Comparison of ENCODE assay signal across 2 cellular contexts in genomic region chr14:76591270-76591669, GRCh38.
TF ChIP-seq lines count a peak whose summit lies in the region.

No MANE protein-coding gene starts in this region.

TF ChIP-seq in GM23338, 12 proteins besides CTCF, POLR2A, EP300 and RAD21:
- TF ChIP-seq JUNB (IDR thresholded peaks at IDR 0.05; ENCODE audit: unreplicated experiment) (no peak), POLR2AphosphoS5 (IDR thresholded peaks at IDR 0.05; ENCODE audit: low read depth) (no peak), ZNF331 (CRISPR knock-in tag; IDR thresholded peaks at IDR 0.05; ENCODE audit: low read depth) (no peak)

TF ChIP-seq in H1, 55 proteins besides CTCF, POLR2A, EP300 and RAD21:
- no peak for TF ChIP-seq KDM5A (IDR thresholded peaks at IDR 0.05; ENCODE audit: low read length)
- no peak for TF ChIP-seq HDAC6 (IDR thresholded peaks at IDR 0.05; ENCODE audit: low read depth, low read length)
- no peak for TF ChIP-seq CTBP2 (IDR thresholded peaks at IDR 0.05; ENCODE audit: borderline replicate concordance, insufficient read depth, insufficient read length, low read length)
- TF ChIP-seq RFX5 (IDR thresholded peaks at IDR 0.05; ENCODE audit: borderline replicate concordance, low read depth, low read length), result no peak
- no peak for TF ChIP-seq ZNF274 (IDR thresholded peaks at IDR 0.05; ENCODE audit: borderline replicate concordance, extremely low read depth, low read length)
- TF ChIP-seq POU5F1 (IDR thresholded peaks at IDR 0.05; ENCODE audit: low read depth, low read length), result no peak
- no peak for TF ChIP-seq SP4 (IDR thresholded peaks at IDR 0.05; ENCODE audit: low read length)
- TF ChIP-seq FOSL1 (IDR thresholded peaks at IDR 0.05; ENCODE audit: insufficient read depth, low read depth, low read length), result no peak
- TF ChIP-seq JUND (IDR thresholded peaks at IDR 0.05; ENCODE audit: low read length), result no peak
- no peak for TF ChIP-seq NRF1 (IDR thresholded peaks at IDR 0.05; ENCODE audit: low read depth, low read length)
- TF ChIP-seq BRCA1 (IDR thresholded peaks at IDR 0.05; ENCODE audit: low read depth, low read length), result no peak
- no peak for TF ChIP-seq YY1 (IDR thresholded peaks at IDR 0.05; ENCODE audit: low read depth, low read length)
- TF ChIP-seq HDAC2 (IDR thresholded peaks at IDR 0.05; ENCODE audit: borderline replicate concordance in 1 of 2, low read depth in 2 of 2, low read length in 2 of 2), result no peak
- no peak for TF ChIP-seq ASH2L (IDR thresholded peaks at IDR 0.05; ENCODE audit: low read length)
- no peak for TF ChIP-seq ATF2 (IDR thresholded peaks at IDR 0.05; ENCODE audit: low read length)
- no peak for TF ChIP-seq SIX5 (IDR thresholded peaks at IDR 0.05; ENCODE audit: low read depth, low read length)
- TF ChIP-seq E2F6 (IDR thresholded peaks at IDR 0.05), result no peak
